Comparison of ENCODE assay signal across 25 cellular contexts in the genomic region with DNA sequence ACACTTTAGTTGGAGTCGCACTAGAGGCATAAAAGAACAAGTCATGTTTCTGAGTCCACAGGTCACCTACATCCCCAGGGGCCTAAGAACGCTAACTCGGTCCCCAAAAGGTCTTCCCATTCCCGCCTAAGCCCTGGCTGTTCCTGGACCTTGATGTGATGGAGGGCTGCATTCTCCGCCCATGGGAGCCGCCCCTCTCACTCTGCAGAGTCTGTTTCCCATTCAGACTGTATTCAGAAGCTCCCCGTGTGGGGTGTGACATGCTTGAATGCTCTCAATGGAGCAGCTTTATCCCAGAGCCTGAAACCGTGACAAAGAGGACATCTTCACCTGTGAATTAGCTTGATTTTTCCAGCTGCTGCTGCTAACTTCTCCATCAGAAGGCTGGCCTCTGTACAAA.
"Had no signal": no experiment of that assay in that cellular context is flagged by ENCODE, and none has a peak within 500 bp of the region (broad histone marks: within the 10 kb centered on the region; RNA-seq: fewer than 3 reads in every experiment).

No MANE protein-coding gene starts in this region.

- H3K4me3 Mint-ChIP-seq: activated CD8-positive, alpha-beta T cell treated with anti-CD3 and anti-CD28 coated beads, Interleukin-2, amount 10 ng/mL, durations not matched to agents 7 days and 5 days; activated naive CD8-positive, alpha-beta T cell treated with anti-CD3 and anti-CD28 coated beads, Interleukin-2, amount 50 U/mL, for 24 hours; activated T-helper 1 cell treated with anti-CD3 and anti-CD28 coated beads, Interleukin-12 subunit alpha, Interleukin-12 subunit beta, Interleukin-2, Interleukin-4 antibody, amounts not matched to agents 30 ng/mL and 10 ng/mL and 1 ng/mL, durations not matched to agents 14 hours and 24 hours and 36 hours; brain; nephron; stimulated activated effector memory CD8-positive, alpha-beta T cell treated with anti-CD3 and anti-CD28 coated beads, Interleukin-12 subunit alpha, Interleukin-12 subunit beta, amount 100 ng/mL, for 72 hours; T-helper 1 cell treated with Interleukin-12 subunit alpha and Interleukin-12 subunit beta and Interleukin-4 antibody, amounts not matched to agents 30 μg/mL and 1 μg/mL, for 36 hours had no signal

- H3K4me1 ChIP-seq: parathyroid adenoma, stomach, suprapubic skin, tibial nerve had no signal

- H3K36me3 ChIP-seq: right lobe of liver, stomach, suprapubic skin, tibial nerve had no signal

- H3K27me3 ChIP-seq: right lobe of liver, stomach, suprapubic skin, tibial nerve had no signal

- H3K9me3 ChIP-seq: right lobe of liver, stomach, suprapubic skin, tibial nerve had no signal

- H3K4me3 ChIP-seq: skin epidermis, stomach, suprapubic skin, tibial nerve had no signal

- H3K36me3 Mint-ChIP-seq: brain; stimulated activated effector memory CD8-positive, alpha-beta T cell treated with anti-CD3 and anti-CD28 coated beads, Interleukin-12 subunit alpha, Interleukin-12 subunit beta, amount 100 ng/mL, for 72 hours had no signal

- DNase-seq: activated CD4-positive, alpha-beta T cell treated with anti-CD3 and anti-CD28 coated beads for 1 hour; activated CD4-positive, alpha-beta T cell treated with anti-CD3 and anti-CD28 coated beads, Interleukin-2, amount 50 U/mL, for 1 hour; activated CD8-positive, alpha-beta T cell treated with anti-CD3 and anti-CD28 coated beads, Interleukin-2, amount 10 ng/mL, durations not matched to agents 7 days and 5 days; activated gamma-delta T cell; activated naive CD4-positive, alpha-beta T cell treated with anti-CD3 and anti-CD28 coated beads, Interleukin-2, amount 50 U/mL, for 16 hours; activated naive CD8-positive, alpha-beta T cell treated with anti-CD3 and anti-CD28 coated beads, Interleukin-2, amount 50 U/mL, for 24 hours; anterior cingulate cortex; dermis blood vessel endothelial cell; effector memory CD4-positive, alpha-beta T cell; hippocampal formation; mesenchymal stem cell; nucleus accumbens; right lobe of liver; stimulated activated CD4-positive, alpha-beta T cell treated with anti-CD3 and anti-CD28 coated beads, Interleukin-1b, Interleukin-23, amount 100 ng/mL, for 48 hours; stomach had no signal

- H3K27ac Mint-ChIP-seq: activated CD8-positive, alpha-beta T cell treated with anti-CD3 and anti-CD28 coated beads, Interleukin-2, amount 10 ng/mL, durations not matched to agents 7 days and 5 days; activated naive CD8-positive, alpha-beta T cell treated with anti-CD3 and anti-CD28 coated beads, Interleukin-2, amount 50 U/mL, for 24 hours; activated T-helper 1 cell treated with anti-CD3 and anti-CD28 coated beads, Interleukin-12 subunit alpha, Interleukin-12 subunit beta, Interleukin-2, Interleukin-4 antibody, amounts not matched to agents 30 ng/mL and 10 ng/mL and 1 ng/mL, durations not matched to agents 14 hours and 24 hours and 36 hours; brain; nephron; stimulated activated effector memory CD8-positive, alpha-beta T cell treated with anti-CD3 and anti-CD28 coated beads, Interleukin-12 subunit alpha, Interleukin-12 subunit beta, amount 100 ng/mL, for 72 hours; T-helper 1 cell treated with Interleukin-12 subunit alpha and Interleukin-12 subunit beta and Interleukin-4 antibody, amounts not matched to agents 30 μg/mL and 1 μg/mL, for 36 hours had no signal

- H3K4me1 Mint-ChIP-seq: activated naive CD8-positive, alpha-beta T cell treated with anti-CD3 and anti-CD28 coated beads, Interleukin-2, amount 50 U/mL, for 24 hours; nephron; stimulated activated effector memory CD8-positive, alpha-beta T cell treated with anti-CD3 and anti-CD28 coated beads, Interleukin-12 subunit alpha, Interleukin-12 subunit beta, amount 100 ng/mL, for 72 hours had no signal

- H3K9ac ChIP-seq: parathyroid adenoma had no signal

- H3K27ac ChIP-seq: parathyroid adenoma, skin epidermis, stomach, suprapubic skin, tibial nerve, VCaP had no signal

- H2AFZ ChIP-seq: parathyroid adenoma had no signal

- H3K9me3 Mint-ChIP-seq: activated naive CD8-positive, alpha-beta T cell treated with anti-CD3 and anti-CD28 coated beads, Interleukin-2, amount 50 U/mL, for 24 hours; activated T-helper 1 cell treated with anti-CD3 and anti-CD28 coated beads, Interleukin-12 subunit alpha, Interleukin-12 subunit beta, Interleukin-2, Interleukin-4 antibody, amounts not matched to agents 30 ng/mL and 10 ng/mL and 1 ng/mL, durations not matched to agents 14 hours and 24 hours and 36 hours; brain; nephron; T-helper 1 cell treated with Interleukin-12 subunit alpha and Interleukin-12 subunit beta and Interleukin-4 antibody, amounts not matched to agents 30 μg/mL and 1 μg/mL, for 36 hours had no signal
